In the genomic region with DNA sequence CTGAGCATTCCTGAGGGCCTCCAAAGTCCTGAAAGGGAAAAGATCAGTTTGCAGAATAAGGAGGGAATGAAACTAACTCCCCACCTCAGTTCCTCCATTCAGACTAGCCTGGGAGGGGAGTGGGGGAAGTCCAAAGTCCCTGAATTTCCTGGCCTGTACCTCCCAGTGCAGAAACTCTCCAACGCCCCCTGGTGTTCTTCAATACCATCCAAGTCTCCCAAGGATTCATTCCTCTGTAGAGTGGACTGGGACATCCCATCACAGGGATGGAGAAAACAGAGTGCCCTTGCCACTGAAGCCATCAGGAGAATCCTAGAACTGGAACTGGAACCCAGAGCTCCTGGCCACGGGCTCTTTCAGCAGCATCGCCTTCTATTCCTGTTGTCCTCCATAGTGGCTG, we compare ENCODE assay signal across 8 cellular contexts. TPM values are rescaled to one million over a fixed set of nuclear protein-coding genes. Genes with fewer than 3 reads are reported as not detected.
DNase-seq lines count a peak whose midpoint lies in the region; ATAC-seq, FAIRE-seq and TF ChIP-seq lines count a peak whose summit lies in the region.
"Had no signal": no experiment of that assay in that cellular context is flagged by ENCODE, and none has a peak within 500 bp of the region (broad histone marks: within the 10 kb centered on the region; RNA-seq: fewer than 3 reads in every experiment).

No MANE protein-coding gene starts in this region.

- intact Hi-C loops in K562 (cut with micrococcal nuclease), result loop anchor here (1.0 to 5.0 kb wide), 3 partner anchors 104 to 158 kb away; no protein-coding TSS in a partner anchor

- dilution Hi-C loops in keratinocyte (cut with MboI; ENCODE audit: extremely low pct_ligation_motif_present, low sequenced_read_pairs), result no loop called here

- H3K36me3 ChIP-seq in GM06990 (ENCODE audit: control insufficient read depth, insufficient read depth, low read length) (no peaks in the 10 kb centered on the region), K562 (ENCODE audit: control insufficient read depth, insufficient read depth, low read length) (no peaks in the 10 kb centered on the region), keratinocyte (ENCODE audit: control insufficient read depth in 2 of 2, extremely low read depth in 1 of 2, insufficient read depth in 2 of 2, low read length in 2 of 2) (no peaks in the 10 kb centered on the region)

- CTCF ChIA-PET in K562 (lab: Yijun Ruan, JAX; ENCODE audit: low intra/inter-chr PET ratio), result interaction anchor here (2.9 kb wide), 1 partner anchor 155 kb away, joined by 14 read pairs; no protein-coding TSS in a partner anchor

- H4K20me1 ChIP-seq in K562 (replicated peaks; ENCODE audit: control insufficient read depth, insufficient read depth, low read length) (peaks cover 3% of the 10 kb centered on the region; the same call in 1 of the 2 replicates), keratinocyte (ENCODE audit: control insufficient read depth, extremely low read depth, insufficient read depth, low read length) (no peaks in the 10 kb centered on the region)

- H3K9ac ChIP-seq in K562 (ENCODE audit: insufficient read depth in 1 of 2, low read depth in 2 of 2, low read length in 2 of 2) (no peak overlapping the region), keratinocyte (ENCODE audit: control insufficient read depth, extremely low read depth, insufficient read depth, low read length) (no peak overlapping the region)

- 0% methylated on average over 3 of the region's 3 CpGs for WGBS in K562 (ENCODE audit: insufficient coverage, low coverage, missing lambda C conversion rate)

- in situ Hi-C loops in K562 (cut with MboI), result no loop called here

- H2AFZ ChIP-seq in K562 (ENCODE audit: low read depth, low read length), result no peak overlapping the region
- H2AFZ ChIP-seq in keratinocyte (ENCODE audit: control insufficient read depth, low read length), result no peak overlapping the region

- H3K9me3 ChIP-seq in K562 (replicated peaks; ENCODE audit: control insufficient read depth, insufficient read depth, low read depth, low read length) (no peaks in the 10 kb centered on the region), keratinocyte (ENCODE audit: control insufficient read depth, low read depth, low read length) (no peaks in the 10 kb centered on the region)

- POLR2A ChIA-PET in K562 (lab: Yijun Ruan, JAX), result interaction anchor here (0.5 to 1.0 kb wide), 2 partner anchors 12 to 65 kb away, joined by 3 read pairs; no protein-coding TSS in a partner anchor

- TF ChIP-seq POLR2A in K562 (conservative IDR thresholded peaks at IDR 0.05), result no peak

- H3K4me3 ChIP-seq in GM06990 (replicated peaks; ENCODE audit: low read depth, low read length), result no peak overlapping the region
- no peak overlapping the region for H3K4me3 ChIP-seq in K562
- H3K4me3 ChIP-seq in keratinocyte (ENCODE audit: control insufficient read depth in 2 of 3, extremely low read depth in 1 of 3, insufficient read depth in 2 of 3, low read depth in 1 of 3, low read length in 3 of 3), result no peak overlapping the region

- peak; percentile 87 for ATAC-seq in K562

- peak; percentile 57 to 67 for TF ChIP-seq RAD21 in K562 (CRISPR knock-in tag; conservative IDR thresholded peaks at IDR 0.05 in 1 of 2, IDR thresholded peaks at IDR 0.05 in 1 of 2)

- FAIRE-seq in K562 (lab: Jason Lieb, UNC) (peak; percentile 85), keratinocyte (lab: Jason Lieb, UNC) (peak; percentile 67)

- no peaks in the 10 kb centered on the region for H3K9me1 ChIP-seq in K562 (ENCODE audit: control insufficient read depth, insufficient read depth, low read length)
- H3K9me1 ChIP-seq in keratinocyte (ENCODE audit: control insufficient read depth, extremely low read depth, insufficient read depth, low read length), result no peaks in the 10 kb centered on the region

- peaks cover 0 to 13% of the 10 kb centered on the region in 2 experiments; a peak in 1 of 5 replicates for H3K4me1 ChIP-seq in K562 (replicated peaks in 1 of 2; ENCODE audit: control insufficient read depth in 2 of 2, insufficient read depth in 2 of 2, low read length in 2 of 2)
- peaks cover 19% of the 10 kb centered on the region for H3K4me1 ChIP-seq in keratinocyte (ENCODE audit: control insufficient read depth, extremely low read depth, insufficient read depth, low read length)

- TF ChIP-seq CTCF in GM06990 (IDR thresholded peaks at IDR 0.05; ENCODE audit: insufficient read depth, low read length, poor library complexity, severe bottlenecking) (peak; percentile 76), K562 (IDR thresholded peaks at IDR 0.05 in 2 of 3, conservative IDR thresholded peaks at IDR 0.05 in 1 of 3; ENCODE audit: insufficient read depth in 2 of 3, low read depth in 1 of 3, low read length in 3 of 3) (peak; percentile 63 to 79 (median 75)), keratinocyte (optimal IDR thresholded peaks at IDR 0.05 in 1 of 3, IDR thresholded peaks at IDR 0.05 in 1 of 3, conservative IDR thresholded peaks at IDR 0.05 in 1 of 3; ENCODE audit: extremely low read depth in 1 of 3, insufficient read depth in 2 of 3, low read length in 3 of 3) (peak; percentile 68 to 84 (median 81))

- TF ChIP-seq EP300 in K562 (IDR thresholded peaks at IDR 0.05; ENCODE audit: low read length), result no peak

- DNase-seq in GM06990 (ENCODE audit: extremely low read depth, insufficient read length) (no peak), M059J (ENCODE audit: low read depth) (peak; percentile 68), K562 (ENCODE audit: extremely low read depth in 1 of 4, low spot score in 3 of 4) (peak; percentile 48 to 69 (median 61)), keratinocyte (ENCODE audit: low read depth, low spot score) (peak; percentile 42), NCI-H2107 (lab: John Stamatoyannopoulos, UW) (no peak), GM19240 (ENCODE audit: insufficient read length, low spot score) (no peak), NCI-H1436 treated with DMSO at 0.1 percent for 48 hours (lab: John Stamatoyannopoulos, UW) (no peak)

- H3K79me2 ChIP-seq in K562 (ENCODE audit: control insufficient read depth, insufficient read depth, low read length) (no peaks in the 10 kb centered on the region), keratinocyte (ENCODE audit: control insufficient read depth, insufficient read depth, low read length) (no peaks in the 10 kb centered on the region)

- H3K27ac ChIP-seq in K562 (ENCODE audit: extremely low read depth, low read depth, low read length) (no peak overlapping the region), keratinocyte (ENCODE audit: control insufficient read depth, insufficient read depth, low read length) (no peak overlapping the region)

- H3K4me2 ChIP-seq in K562 (ENCODE audit: insufficient read depth, low read length), result no peak overlapping the region
- no peak overlapping the region for H3K4me2 ChIP-seq in keratinocyte (ENCODE audit: control insufficient read depth, extremely low read depth, insufficient read depth, low read depth, low read length)

- H3K27me3 ChIP-seq in GM06990 (replicated peaks; ENCODE audit: control insufficient read depth, insufficient read depth, low read length) (peaks cover 5% of the 10 kb centered on the region), K562 (ENCODE audit: control insufficient read depth in 2 of 2, insufficient read depth in 2 of 2, low read length in 2 of 2) (peaks cover 17 to 59% of the 10 kb centered on the region in 2 experiments; a peak in 4 of 5 replicates), keratinocyte (ENCODE audit: control insufficient read depth, extremely low read depth, insufficient read depth, low read length) (no peaks in the 10 kb centered on the region)

- no TSS peak for BruUV-seq in K562 (replicated peaks; lab: Mats Ljungman, UMichigan)

TF ChIP-seq in K562, 482 proteins besides CTCF, POLR2A, EP300 and RAD21:
- TF ChIP-seq U2AF2 (optimal IDR thresholded peaks at IDR 0.05; ENCODE audit: low read depth, low read length), result no peak
- TF ChIP-seq ZNF3 (CRISPR knock-in tag; IDR thresholded peaks at IDR 0.05), result no peak
- no peak for TF ChIP-seq ZNF57 (CRISPR knock-in tag; IDR thresholded peaks at IDR 0.05)
- TF ChIP-seq, protein P1, sequence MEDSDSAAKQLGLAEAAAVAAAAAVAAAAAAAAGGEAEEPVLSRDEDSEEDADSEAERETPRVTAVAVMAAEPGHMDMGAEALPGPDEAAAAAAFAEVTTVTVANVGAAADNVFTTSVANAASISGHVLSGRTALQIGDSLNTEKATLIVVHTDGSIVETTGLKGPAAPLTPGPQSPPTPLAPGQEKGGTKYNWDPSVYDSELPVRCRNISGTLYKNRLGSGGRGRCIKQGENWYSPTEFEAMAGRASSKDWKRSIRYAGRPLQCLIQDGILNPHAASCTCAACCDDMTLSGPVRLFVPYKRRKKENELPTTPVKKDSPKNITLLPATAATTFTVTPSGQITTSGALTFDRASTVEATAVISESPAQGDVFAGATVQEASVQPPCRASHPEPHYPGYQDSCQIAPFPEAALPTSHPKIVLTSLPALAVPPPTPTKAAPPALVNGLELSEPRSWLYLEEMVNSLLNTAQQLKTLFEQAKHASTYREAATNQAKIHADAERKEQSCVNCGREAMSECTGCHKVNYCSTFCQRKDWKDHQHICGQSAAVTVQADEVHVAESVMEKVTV (CRISPR knock-in tag; IDR thresholded peaks at IDR 0.05), result peak; percentile 25; the same call in 1 of the 2 replicates
TF ChIP-seq in K562: peak in this region for 1.

RNA-seq across cellular contexts. Expression of a gene that starts 1.6 kb away (rescaled TPM):
- 5.7 and 15.6 TPM in 2 replicates for total RNA-seq in M059J (2014; rRNA removed; shearing (Covaris generic))
- total RNA-seq in K562 (2011; cell fraction: chromatin; rRNA removed; ENCODE audit: low replicate concordance), result not detected in 2 replicates
- not detected in 2 replicates for total RNA-seq in K562 (2011; cell fraction: nucleolus; rRNA removed)
- not detected in 2 replicates for total RNA-seq in K562 (2011; cell fraction: nucleoplasm; rRNA removed)
- not detected in 2 replicates for total RNA-seq in K562 (2014; rRNA removed)
- total RNA-seq in K562 (2014; rRNA removed; fragmentation: Illumina TruSeq; extraction: Trizol), result not detected in 2 replicates
- total RNA-seq in K562 (2015; rRNA removed; fragmentation: Illumina TruSeq; extraction: Trizol), result not detected in 2 replicates
- total RNA-seq in K562 (2021), result not detected in 2 replicates
- polyA plus RNA-seq in K562 (2011; rRNA removed), result not detected in 2 replicates
- polyA plus RNA-seq in K562 (2011; cell fraction: cytosol; rRNA removed), result not detected in 2 replicates
- polyA plus RNA-seq in K562 (2011; cell fraction: nucleus; rRNA removed), result not detected in 2 replicates
- polyA plus RNA-seq in K562 (2012), result not detected in 2 replicates
- polyA plus RNA-seq in K562 (2014; fragmentation: Illumina TruSeq; extraction: Trizol), result not detected in 2 replicates
- polyA plus RNA-seq in K562 (2014; fragmentation: Nextera tagmentation; extraction: Ambion mirVana), result not detected
- polyA plus RNA-seq in K562 (2014; rRNA removed), result not detected in 2 replicates
- not detected in 2 replicates for polyA minus RNA-seq in K562 (2011; rRNA and poly(A)+ RNA removed)
- polyA minus RNA-seq in K562 (2011; cell fraction: cytosol; rRNA and poly(A)+ RNA removed), result not detected in 2 replicates
- polyA minus RNA-seq in K562 (2011; cell fraction: nucleus; rRNA and poly(A)+ RNA removed), result not detected in 2 replicates
- polyA plus RNA-seq in keratinocyte, result 0.89 to 3.2 TPM (median 1.5 TPM) in 3 replicates
- 0.30 TPM for polyA plus RNA-seq in keratinocyte (2011; ENCODE audit: low read depth)
- 0.51 and 0.55 TPM in 2 replicates for polyA plus RNA-seq in keratinocyte (2011; cell fraction: cytosol; rRNA removed)
- polyA plus RNA-seq in keratinocyte (2011; cell fraction: nucleus; rRNA removed), result 2.0 and 4.9 TPM in 2 replicates
- 0.63 and 3.5 TPM in 2 replicates for polyA plus RNA-seq in keratinocyte (2012; ENCODE audit: low replicate concordance)
- polyA minus RNA-seq in keratinocyte, result 0.20 to 0.67 TPM (median 0.52 TPM) in 3 replicates
- polyA minus RNA-seq in keratinocyte (2011; cell fraction: cytosol; rRNA and poly(A)+ RNA removed), result not detected
- polyA minus RNA-seq in keratinocyte (2011; cell fraction: nucleus; rRNA and poly(A)+ RNA removed), result 2.3 and 2.5 TPM in 2 replicates
- total RNA-seq: T-helper 2 cell treated with Interferon-gamma antibody and Interleukin-4, amounts not matched to agents 100 ng/mL and 5 ng/mL, for 36 hours had no signal

Comparison
In these comparisons a context has a peak if more than half of its experiments do, and no peak if none do; other contexts are left out.
1. DNase-seq: peak in M059J (single experiment), K562 (4 of 4) and keratinocyte (single experiment); none in GM06990 (single experiment), NCI-H2107 (single experiment), GM19240 (single experiment) and NCI-H1436 treated with DMSO at 0.1 percent for 48 hours (single experiment).
2. Peak in every context shown above with its lines, with median percentiles within 50 percentile points of each other: CTCF ChIP-seq.